ENCODE assay signal across 1 cellular context in the genomic region with DNA sequence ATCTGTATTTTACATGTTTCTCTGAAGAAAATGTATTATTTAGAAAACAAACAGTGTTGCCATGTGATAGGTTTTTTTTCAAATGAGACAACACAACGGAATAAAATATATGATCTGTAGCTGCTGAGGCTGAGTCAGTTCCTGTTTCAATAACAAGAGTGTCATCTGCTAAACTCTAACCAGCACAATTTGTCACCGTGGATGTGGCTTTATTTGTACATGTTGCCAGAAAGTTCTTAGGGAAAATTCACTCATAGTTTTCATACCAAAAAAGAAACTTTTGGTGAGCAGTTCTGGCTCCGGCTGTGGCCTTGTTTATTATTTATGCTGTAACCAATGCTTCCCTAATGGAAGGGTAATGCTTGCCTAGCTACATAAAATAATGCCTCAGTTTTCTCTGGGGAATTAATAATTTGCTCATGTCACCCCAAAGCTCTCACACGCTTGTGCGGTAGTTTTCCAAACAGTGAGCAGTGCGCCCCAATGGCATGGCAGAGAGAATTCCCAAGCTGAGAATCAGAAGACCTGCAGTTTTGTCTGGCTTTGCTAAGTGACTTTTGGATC.
TF ChIP-seq lines count a peak whose summit lies in the region.

No MANE protein-coding gene starts in this region.

TF ChIP-seq in GM12878, 131 proteins besides CTCF, POLR2A, EP300 and RAD21 (continued from another document and continues in another):
- TF ChIP-seq CEBPZ (IDR thresholded peaks at IDR 0.05; ENCODE audit: low read depth, low read length) (no peak), NFYA (IDR thresholded peaks at IDR 0.05; ENCODE audit: borderline replicate concordance, low read depth, low read length) (no peak), PAX8 (IDR thresholded peaks at IDR 0.05) (no peak), SREBF2 (IDR thresholded peaks at IDR 0.05; ENCODE audit: low read length) (no peak), GABPA (IDR thresholded peaks at IDR 0.05; ENCODE audit: low read depth) (0 out of 2 replicates have a peak, but pooled peaks have one; percentile 17), STAT3 (IDR thresholded peaks at IDR 0.05; ENCODE audit: low read depth, low read length) (peak; percentile 23; the same call in 1 of the 2 replicates), HDAC2 (IDR thresholded peaks at IDR 0.05) (no peak; the same call in 1 of the 2 replicates), ZNF207 (IDR thresholded peaks at IDR 0.05; ENCODE audit: borderline replicate concordance) (no peak), ASH2L (IDR thresholded peaks at IDR 0.05; ENCODE audit: borderline replicate concordance, low read depth) (peak; percentile 80; the same call in 1 of the 2 replicates), TCF3 (IDR thresholded peaks at IDR 0.05; ENCODE audit: borderline replicate concordance, insufficient read depth, low read depth, low read length) (no peak), YBX1 (IDR thresholded peaks at IDR 0.05) (no peak), ZNF24 (IDR thresholded peaks at IDR 0.05) (no peak), HCFC1 (IDR thresholded peaks at IDR 0.05; ENCODE audit: low read length) (no peak), DPF2 (IDR thresholded peaks at IDR 0.05) (peak; percentile 52; the same call in 1 of the 2 replicates), SREBF1 (IDR thresholded peaks at IDR 0.05; ENCODE audit: low read length) (no peak), ZNF622 (IDR thresholded peaks at IDR 0.05) (no peak), POLR2AphosphoS5 (IDR thresholded peaks at IDR 0.05; ENCODE audit: low read length) (no peak), ZBTB40 (IDR thresholded peaks at IDR 0.05; ENCODE audit: borderline replicate concordance) (peak; percentile 37; the same call in 1 of the 2 replicates), SUPT20H (IDR thresholded peaks at IDR 0.05; ENCODE audit: borderline replicate concordance, control insufficient read depth, low read depth, low read length) (no peak), NFXL1 (IDR thresholded peaks at IDR 0.05; ENCODE audit: borderline replicate concordance) (no peak), GATAD2B (conservative IDR thresholded peaks at IDR 0.05; ENCODE audit: low read depth) (no peak), ESRRA (IDR thresholded peaks at IDR 0.05; ENCODE audit: low read length) (no peak), JUND (IDR thresholded peaks at IDR 0.05; ENCODE audit: low read depth, low read length) (no peak), IRF4 (IDR thresholded peaks at IDR 0.05; ENCODE audit: low read depth, low read length) (peak; percentile 29; the same call in 1 of the 2 replicates), NBN (IDR thresholded peaks at IDR 0.05) (no peak; the same call in 1 of the 2 replicates), USF2 (IDR thresholded peaks at IDR 0.05; ENCODE audit: borderline replicate concordance, low read depth, low read length) (no peak), WRNIP1 (IDR thresholded peaks at IDR 0.05; ENCODE audit: borderline replicate concordance, low read depth, low read length) (no peak), BHLHE40 (IDR thresholded peaks at IDR 0.05; ENCODE audit: borderline replicate concordance in 1 of 2, low read depth in 2 of 2, low read length in 1 of 2) (peak in 1 of 2 experiments; percentile 11; a peak in 2 of 4 replicates), MYB (IDR thresholded peaks at IDR 0.05; ENCODE audit: borderline replicate concordance, low read depth, low read length) (no peak), EED (IDR thresholded peaks at IDR 0.05; ENCODE audit: low read depth) (peak; percentile 45; the same call in 1 of the 2 replicates), KDM1A (IDR thresholded peaks at IDR 0.05; ENCODE audit: borderline replicate concordance) (no peak), RUNX3 (IDR thresholded peaks at IDR 0.05; ENCODE audit: low read length) (peak; percentile 53; the same call in 1 of the 2 replicates), FOS (IDR thresholded peaks at IDR 0.05; ENCODE audit: borderline replicate concordance, extremely low read depth, insufficient read length) (no peak), CEBPB (IDR thresholded peaks at IDR 0.05; ENCODE audit: borderline replicate concordance in 1 of 2, low read depth in 2 of 2, low read length in 2 of 2) (0 out of 4 replicates have a peak, but pooled peaks of 1 of the 2 experiments have one; percentile 35)
- TF ChIP-seq, protein P1, sequence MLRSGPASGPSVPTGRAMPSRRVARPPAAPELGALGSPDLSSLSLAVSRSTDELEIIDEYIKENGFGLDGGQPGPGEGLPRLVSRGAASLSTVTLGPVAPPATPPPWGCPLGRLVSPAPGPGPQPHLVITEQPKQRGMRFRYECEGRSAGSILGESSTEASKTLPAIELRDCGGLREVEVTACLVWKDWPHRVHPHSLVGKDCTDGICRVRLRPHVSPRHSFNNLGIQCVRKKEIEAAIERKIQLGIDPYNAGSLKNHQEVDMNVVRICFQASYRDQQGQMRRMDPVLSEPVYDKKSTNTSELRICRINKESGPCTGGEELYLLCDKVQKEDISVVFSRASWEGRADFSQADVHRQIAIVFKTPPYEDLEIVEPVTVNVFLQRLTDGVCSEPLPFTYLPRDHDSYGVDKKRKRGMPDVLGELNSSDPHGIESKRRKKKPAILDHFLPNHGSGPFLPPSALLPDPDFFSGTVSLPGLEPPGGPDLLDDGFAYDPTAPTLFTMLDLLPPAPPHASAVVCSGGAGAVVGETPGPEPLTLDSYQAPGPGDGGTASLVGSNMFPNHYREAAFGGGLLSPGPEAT (IDR thresholded peaks at IDR 0.05; ENCODE audit: low read depth), result peak; percentile 83; the same call in 1 of the 2 replicates
- TF ChIP-seq, protein P2, sequence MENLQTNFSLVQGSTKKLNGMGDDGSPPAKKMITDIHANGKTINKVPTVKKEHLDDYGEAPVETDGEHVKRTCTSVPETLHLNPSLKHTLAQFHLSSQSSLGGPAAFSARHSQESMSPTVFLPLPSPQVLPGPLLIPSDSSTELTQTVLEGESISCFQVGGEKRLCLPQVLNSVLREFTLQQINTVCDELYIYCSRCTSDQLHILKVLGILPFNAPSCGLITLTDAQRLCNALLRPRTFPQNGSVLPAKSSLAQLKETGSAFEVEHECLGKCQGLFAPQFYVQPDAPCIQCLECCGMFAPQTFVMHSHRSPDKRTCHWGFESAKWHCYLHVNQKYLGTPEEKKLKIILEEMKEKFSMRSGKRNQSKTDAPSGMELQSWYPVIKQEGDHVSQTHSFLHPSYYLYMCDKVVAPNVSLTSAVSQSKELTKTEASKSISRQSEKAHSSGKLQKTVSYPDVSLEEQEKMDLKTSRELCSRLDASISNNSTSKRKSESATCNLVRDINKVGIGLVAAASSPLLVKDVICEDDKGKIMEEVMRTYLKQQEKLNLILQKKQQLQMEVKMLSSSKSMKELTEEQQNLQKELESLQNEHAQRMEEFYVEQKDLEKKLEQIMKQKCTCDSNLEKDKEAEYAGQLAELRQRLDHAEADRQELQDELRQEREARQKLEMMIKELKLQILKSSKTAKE (IDR thresholded peaks at IDR 0.05; ENCODE audit: low read depth, poor library complexity, severe bottlenecking), result peak; percentile 41
- TF ChIP-seq, protein P3, sequence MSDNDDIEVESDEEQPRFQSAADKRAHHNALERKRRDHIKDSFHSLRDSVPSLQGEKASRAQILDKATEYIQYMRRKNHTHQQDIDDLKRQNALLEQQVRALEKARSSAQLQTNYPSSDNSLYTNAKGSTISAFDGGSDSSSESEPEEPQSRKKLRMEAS (IDR thresholded peaks at IDR 0.05; ENCODE audit: low read depth, low read length), result no peak
- TF ChIP-seq, protein P4, sequence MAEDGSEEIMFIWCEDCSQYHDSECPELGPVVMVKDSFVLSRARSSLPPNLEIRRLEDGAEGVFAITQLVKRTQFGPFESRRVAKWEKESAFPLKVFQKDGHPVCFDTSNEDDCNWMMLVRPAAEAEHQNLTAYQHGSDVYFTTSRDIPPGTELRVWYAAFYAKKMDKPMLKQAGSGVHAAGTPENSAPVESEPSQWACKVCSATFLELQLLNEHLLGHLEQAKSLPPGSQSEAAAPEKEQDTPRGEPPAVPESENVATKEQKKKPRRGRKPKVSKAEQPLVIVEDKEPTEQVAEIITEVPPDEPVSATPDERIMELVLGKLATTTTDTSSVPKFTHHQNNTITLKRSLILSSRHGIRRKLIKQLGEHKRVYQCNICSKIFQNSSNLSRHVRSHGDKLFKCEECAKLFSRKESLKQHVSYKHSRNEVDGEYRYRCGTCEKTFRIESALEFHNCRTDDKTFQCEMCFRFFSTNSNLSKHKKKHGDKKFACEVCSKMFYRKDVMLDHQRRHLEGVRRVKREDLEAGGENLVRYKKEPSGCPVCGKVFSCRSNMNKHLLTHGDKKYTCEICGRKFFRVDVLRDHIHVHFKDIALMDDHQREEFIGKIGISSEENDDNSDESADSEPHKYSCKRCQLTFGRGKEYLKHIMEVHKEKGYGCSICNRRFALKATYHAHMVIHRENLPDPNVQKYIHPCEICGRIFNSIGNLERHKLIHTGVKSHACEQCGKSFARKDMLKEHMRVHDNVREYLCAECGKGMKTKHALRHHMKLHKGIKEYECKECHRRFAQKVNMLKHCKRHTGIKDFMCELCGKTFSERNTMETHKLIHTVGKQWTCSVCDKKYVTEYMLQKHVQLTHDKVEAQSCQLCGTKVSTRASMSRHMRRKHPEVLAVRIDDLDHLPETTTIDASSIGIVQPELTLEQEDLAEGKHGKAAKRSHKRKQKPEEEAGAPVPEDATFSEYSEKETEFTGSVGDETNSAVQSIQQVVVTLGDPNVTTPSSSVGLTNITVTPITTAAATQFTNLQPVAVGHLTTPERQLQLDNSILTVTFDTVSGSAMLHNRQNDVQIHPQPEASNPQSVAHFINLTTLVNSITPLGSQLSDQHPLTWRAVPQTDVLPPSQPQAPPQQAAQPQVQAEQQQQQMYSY (CRISPR knock-in tag; IDR thresholded peaks at IDR 0.05), result no peak
- TF ChIP-seq, protein P5, sequence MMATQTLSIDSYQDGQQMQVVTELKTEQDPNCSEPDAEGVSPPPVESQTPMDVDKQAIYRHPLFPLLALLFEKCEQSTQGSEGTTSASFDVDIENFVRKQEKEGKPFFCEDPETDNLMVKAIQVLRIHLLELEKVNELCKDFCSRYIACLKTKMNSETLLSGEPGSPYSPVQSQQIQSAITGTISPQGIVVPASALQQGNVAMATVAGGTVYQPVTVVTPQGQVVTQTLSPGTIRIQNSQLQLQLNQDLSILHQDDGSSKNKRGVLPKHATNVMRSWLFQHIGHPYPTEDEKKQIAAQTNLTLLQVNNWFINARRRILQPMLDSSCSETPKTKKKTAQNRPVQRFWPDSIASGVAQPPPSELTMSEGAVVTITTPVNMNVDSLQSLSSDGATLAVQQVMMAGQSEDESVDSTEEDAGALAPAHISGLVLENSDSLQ (IDR thresholded peaks at IDR 0.05), result 0 out of 2 replicates have a peak, but pooled peaks have one; percentile 44
- TF ChIP-seq, protein P6, sequence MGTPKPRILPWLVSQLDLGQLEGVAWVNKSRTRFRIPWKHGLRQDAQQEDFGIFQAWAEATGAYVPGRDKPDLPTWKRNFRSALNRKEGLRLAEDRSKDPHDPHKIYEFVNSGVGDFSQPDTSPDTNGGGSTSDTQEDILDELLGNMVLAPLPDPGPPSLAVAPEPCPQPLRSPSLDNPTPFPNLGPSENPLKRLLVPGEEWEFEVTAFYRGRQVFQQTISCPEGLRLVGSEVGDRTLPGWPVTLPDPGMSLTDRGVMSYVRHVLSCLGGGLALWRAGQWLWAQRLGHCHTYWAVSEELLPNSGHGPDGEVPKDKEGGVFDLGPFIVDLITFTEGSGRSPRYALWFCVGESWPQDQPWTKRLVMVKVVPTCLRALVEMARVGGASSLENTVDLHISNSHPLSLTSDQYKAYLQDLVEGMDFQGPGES (IDR thresholded peaks at IDR 0.05), result no peak
